8 cellular contexts compared by ENCODE assay signal in genomic region chr12:49061157-49061650, GRCh38. TPM values are rescaled to one million over a fixed set of nuclear protein-coding genes. Genes with fewer than 3 reads are reported as not detected.
DNase-seq lines count a peak whose midpoint lies in the region; ATAC-seq and TF ChIP-seq lines count a peak whose summit lies in the region.

No MANE protein-coding gene starts in this region.

- peaks cover 44% of the 10 kb centered on the region for H3K4me1 Mint-ChIP-seq in activated CD8-positive, alpha-beta memory T cell treated with anti-CD3 and anti-CD28 coated beads, Interleukin-2, amount 10 ng/mL, durations not matched to agents 7 days and 5 days
- H3K4me1 Mint-ChIP-seq in activated naive CD8-positive, alpha-beta T cell treated with anti-CD3 and anti-CD28 coated beads, Interleukin-2, amount 50 U/mL, for 24 hours, result peaks cover 37% of the 10 kb centered on the region

- no peaks in the 10 kb centered on the region for H3K9me3 Mint-ChIP-seq in activated CD8-positive, alpha-beta memory T cell treated with anti-CD3 and anti-CD28 coated beads, Interleukin-2, amount 10 ng/mL, durations not matched to agents 7 days and 5 days (ENCODE audit: low read depth)
- H3K9me3 Mint-ChIP-seq in activated naive CD8-positive, alpha-beta T cell treated with anti-CD3 and anti-CD28 coated beads, Interleukin-2, amount 50 U/mL, for 24 hours, result no peaks in the 10 kb centered on the region

- peak overlapping the region; percentile 8 to 94 (median 75) for H3K4me3 ChIP-seq in thyroid gland (replicated peaks in 1 of 3)

- peak overlapping the region in 2 of 3 donors; percentile 96 to 97 for H3K27ac ChIP-seq in thyroid gland

- H3K36me3 ChIP-seq in thyroid gland, result no peaks in the 10 kb centered on the region

- peaks cover 30 to 31% of the 10 kb centered on the region in 2 donors for H3K4me1 ChIP-seq in thyroid gland

- peaks cover 9% of the 10 kb centered on the region for H3K36me3 Mint-ChIP-seq in activated CD8-positive, alpha-beta memory T cell treated with anti-CD3 and anti-CD28 coated beads, Interleukin-2, amount 10 ng/mL, durations not matched to agents 7 days and 5 days
- peaks cover 7% of the 10 kb centered on the region for H3K36me3 Mint-ChIP-seq in activated naive CD8-positive, alpha-beta T cell treated with anti-CD3 and anti-CD28 coated beads, Interleukin-2, amount 50 U/mL, for 24 hours (ENCODE audit: low read depth)

- H3K9me3 ChIP-seq in thyroid gland, result no peaks in the 10 kb centered on the region

- ATAC-seq in activated CD8-positive, alpha-beta memory T cell treated with anti-CD3 and anti-CD28 coated beads, Interleukin-2, amount 10 ng/mL, durations not matched to agents 7 days and 5 days, result peak; percentile 2
- no peak for ATAC-seq in activated naive CD8-positive, alpha-beta T cell treated with anti-CD3 and anti-CD28 coated beads, Interleukin-2, amount 50 U/mL, for 24 hours
- ATAC-seq in HG02588 (IDR thresholded peaks at IDR 0.05; ENCODE audit: unreplicated experiment), result no peak

- peak overlapping the region; percentile 89 for H3K4me3 Mint-ChIP-seq in activated CD8-positive, alpha-beta memory T cell treated with anti-CD3 and anti-CD28 coated beads, Interleukin-2, amount 10 ng/mL, durations not matched to agents 7 days and 5 days
- peak overlapping the region; percentile 95 for H3K4me3 Mint-ChIP-seq in activated naive CD8-positive, alpha-beta T cell treated with anti-CD3 and anti-CD28 coated beads, Interleukin-2, amount 50 U/mL, for 24 hours

- 5 to 7% methylated on average over 14 to 16 of the region's 16 CpGs for WGBS in thyroid gland, 2 donors

- TF ChIP-seq POLR2A in thyroid gland (IDR thresholded peaks at IDR 0.05), result no peak

- intact Hi-C loops in thyroid gland (cut with DNase I), result no loop called here

- TF ChIP-seq CTCF in thyroid gland (IDR thresholded peaks at IDR 0.05) (no peak), GM10248 (IDR thresholded peaks at IDR 0.05; ENCODE audit: control extremely low read depth, extremely low read depth, low read depth, missing control alignments) (no peak)

- DNase-seq in activated CD8-positive, alpha-beta memory T cell treated with anti-CD3 and anti-CD28 coated beads, Interleukin-2, amount 10 ng/mL, durations not matched to agents 7 days and 5 days, result no peak
- no peak for DNase-seq in activated CD8-positive, alpha-beta memory T cell treated with anti-CD3 and anti-CD28 coated beads, Interleukin-2, amount 50 U/mL, for 4 hours
- no peak for DNase-seq in activated naive CD8-positive, alpha-beta T cell treated with anti-CD3 and anti-CD28 coated beads, Interleukin-2, amount 50 U/mL, for 24 hours
- DNase-seq in left kidney (ENCODE audit: low read depth, low spot score) (peak; percentile 3), thyroid gland (no peak), cerebellar nuclear complex (lab: John Stamatoyannopoulos, UW) (no peak), GM10248 (ENCODE audit: extremely low spot score) (no peak)

- no peaks in the 10 kb centered on the region for H3K27me3 ChIP-seq in thyroid gland

- CTCF ChIA-PET in activated CD8-positive, alpha-beta memory T cell treated with anti-CD3 and anti-CD28 coated beads, Interleukin-2, amount 10 ng/mL, durations not matched to agents 7 days and 5 days (lab: Charles Lee), result interaction anchor here (0.9 to 3.7 kb wide), 3 partner anchors 9 to 27 kb away, joined by 3 to 22 read pairs (median 17); partner anchors contain the start of gene RHEBL1
- CTCF ChIA-PET in GM10248 (lab: Yijun Ruan, JAX), result interaction anchor here (5.7 kb wide), 1 partner anchor 27 kb away, joined by 82 read pairs; no protein-coding TSS in a partner anchor

- no peaks in the 10 kb centered on the region for H3K27me3 Mint-ChIP-seq in activated CD8-positive, alpha-beta memory T cell treated with anti-CD3 and anti-CD28 coated beads, Interleukin-2, amount 10 ng/mL, durations not matched to agents 7 days and 5 days
- H3K27me3 Mint-ChIP-seq in activated naive CD8-positive, alpha-beta T cell treated with anti-CD3 and anti-CD28 coated beads, Interleukin-2, amount 50 U/mL, for 24 hours, result no peaks in the 10 kb centered on the region

- H3K27ac Mint-ChIP-seq in activated CD8-positive, alpha-beta memory T cell treated with anti-CD3 and anti-CD28 coated beads, Interleukin-2, amount 10 ng/mL, durations not matched to agents 7 days and 5 days, result peak overlapping the region; percentile 95
- H3K27ac Mint-ChIP-seq in activated naive CD8-positive, alpha-beta T cell treated with anti-CD3 and anti-CD28 coated beads, Interleukin-2, amount 50 U/mL, for 24 hours, result peak overlapping the region; percentile 95

- POLR2A ChIA-PET in GM10248 (lab: Yijun Ruan, JAX), result no interaction called here

RNA-seq across cellular contexts. Expression of gene KMT2D, which starts 0.6 kb away (rescaled TPM):
- total RNA-seq in activated CD8-positive, alpha-beta memory T cell treated with anti-CD3 and anti-CD28 coated beads, Interleukin-2, amount 10 ng/mL, durations not matched to agents 7 days and 5 days, result 100 to 1,000 TPM; 107 to 132 TPM
- total RNA-seq in thyroid gland, result 100 to 1,000 TPM in 1 of 4 donors, 10 to 100 TPM in 3; 42.5 to 107 (median 71.6) TPM

RNA-seq across cellular contexts. Expression of gene RHEBL1, which starts 8.6 kb away (rescaled TPM):
- 10 to 100 TPM; 14.9 to 15.1 TPM for total RNA-seq in activated CD8-positive, alpha-beta memory T cell treated with anti-CD3 and anti-CD28 coated beads, Interleukin-2, amount 10 ng/mL, durations not matched to agents 7 days and 5 days
- total RNA-seq in thyroid gland, result under 1 TPM in 1 of 4 donors, not detected in 3; 0.98 TPM

RNA-seq across cellular contexts. Expression of gene DHH, which starts 33.4 kb away (rescaled TPM):
- under 1 TPM in 1 of 2 experiments, not detected in 1; 0.15 TPM for total RNA-seq in activated CD8-positive, alpha-beta memory T cell treated with anti-CD3 and anti-CD28 coated beads, Interleukin-2, amount 10 ng/mL, durations not matched to agents 7 days and 5 days
- under 1 TPM; 0.17 to 0.94 (median 0.44) TPM for total RNA-seq in thyroid gland

RNA-seq across cellular contexts. Expression of gene PRKAG1, which starts 42.6 kb away (rescaled TPM):
- total RNA-seq in activated CD8-positive, alpha-beta memory T cell treated with anti-CD3 and anti-CD28 coated beads, Interleukin-2, amount 10 ng/mL, durations not matched to agents 7 days and 5 days, result 10 to 100 TPM; 58.9 to 66.0 TPM
- total RNA-seq in thyroid gland, result 10 to 100 TPM; 50.3 to 68.1 (median 59.9) TPM

RNA-seq across cellular contexts. Expression of gene LMBR1L, which starts 49.4 kb away (rescaled TPM):
- total RNA-seq in activated CD8-positive, alpha-beta memory T cell treated with anti-CD3 and anti-CD28 coated beads, Interleukin-2, amount 10 ng/mL, durations not matched to agents 7 days and 5 days, result 10 to 100 TPM; 46.9 to 53.4 TPM
- 10 to 100 TPM; 30.4 to 54.8 (median 46.6) TPM for total RNA-seq in thyroid gland

Comparison
In these comparisons a context has a peak if more than half of its experiments do, and no peak if none do; other contexts are left out.
1. RNA of gene RHEBL1, which starts 8.6 kb away (total RNA-seq): 14.9 to 15.1 TPM in activated CD8-positive, alpha-beta memory T cell treated with anti-CD3 and anti-CD28 coated beads, Interleukin-2, amount 10 ng/mL, durations not matched to agents 7 days and 5 days; 0.98 TPM in thyroid gland; every median in the first group is over 4 times any median in the second.